Comparison of ENCODE assay signal across 17 cellular contexts in the genomic region with DNA sequence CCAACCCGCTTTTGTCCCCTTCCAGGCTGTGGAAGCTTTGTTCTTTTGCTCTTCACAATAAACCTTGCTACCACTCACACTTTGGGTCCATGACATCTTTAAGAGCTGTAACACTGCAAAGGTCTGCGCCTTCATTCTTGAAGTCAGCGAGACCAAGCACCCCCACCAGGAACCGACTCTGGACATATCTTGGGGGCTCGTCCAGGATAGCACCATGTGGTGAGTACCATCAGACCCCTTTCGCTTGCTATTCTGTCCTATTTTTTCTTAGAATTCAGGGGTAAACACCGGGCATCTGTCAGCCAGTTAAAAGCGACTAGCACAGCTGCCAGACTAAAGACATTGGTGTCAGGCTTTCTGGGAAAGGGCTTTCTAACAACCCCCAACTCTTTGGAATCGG.
DNase-seq lines count a peak whose midpoint lies in the region; TF ChIP-seq lines count a peak whose summit lies in the region.
"Had no signal": no experiment of that assay in that cellular context is flagged by ENCODE, and none has a peak within 500 bp of the region (broad histone marks: within the 10 kb centered on the region; RNA-seq: fewer than 3 reads in every experiment).

No MANE protein-coding gene starts in this region.

- no CpG with 5 or more reads among the region's 9 CpGs for WGBS in mesendoderm (ENCODE audit: extremely low coverage, insufficient coverage, low lambda C conversion rate)

- CTCF ChIA-PET in activated CD4-positive, alpha-beta memory T cell treated with anti-CD3 and anti-CD28 coated beads for 36 hours (lab: Charles Lee) = no interaction called here
- CTCF ChIA-PET in activated CD4-positive, alpha-beta memory T cell treated with anti-CD3 and anti-CD28 coated beads, Interleukin-2, amount 10 ng/mL, durations not matched to agents 7 days and 5 days (lab: Charles Lee) = no interaction called here

- H2BK15ac ChIP-seq in mesendoderm (replicated peaks; ENCODE audit: low read depth) = no peak overlapping the region

- H2BK120ac ChIP-seq in mesendoderm (ENCODE audit: low read depth, low read length) = no peak overlapping the region

- no peak overlapping the region for H3K4ac ChIP-seq in mesendoderm (ENCODE audit: low read depth, low read length)

- intact Hi-C loops in activated CD4-positive, alpha-beta memory T cell treated with anti-CD3 and anti-CD28 coated beads for 36 hours (cut with micrococcal nuclease) = no loop called here

- H3K23ac ChIP-seq in mesendoderm (ENCODE audit: low read length) = no peak overlapping the region

- peaks cover 35% of the 10 kb centered on the region for H3K9me3 Mint-ChIP-seq in activated CD4-positive, alpha-beta memory T cell treated with anti-CD3 and anti-CD28 coated beads for 36 hours
- H3K9me3 Mint-ChIP-seq in activated CD4-positive, alpha-beta memory T cell treated with anti-CD3 and anti-CD28 coated beads, Interleukin-2, amount 10 ng/mL, durations not matched to agents 7 days and 5 days = peaks cover 22% of the 10 kb centered on the region

- POLR2A ChIA-PET in activated CD4-positive, alpha-beta memory T cell treated with anti-CD3 and anti-CD28 coated beads for 36 hours (lab: Charles Lee) = no interaction called here
- POLR2A ChIA-PET in activated CD4-positive, alpha-beta memory T cell treated with anti-CD3 and anti-CD28 coated beads, Interleukin-2, amount 10 ng/mL, durations not matched to agents 7 days and 5 days (lab: Charles Lee) = no interaction called here

- no peak overlapping the region for H3K18ac ChIP-seq in mesendoderm (ENCODE audit: low read length)

- H3K27me3 Mint-ChIP-seq in activated CD4-positive, alpha-beta memory T cell treated with anti-CD3 and anti-CD28 coated beads for 36 hours = no peaks in the 10 kb centered on the region
- H3K27me3 Mint-ChIP-seq in activated CD4-positive, alpha-beta memory T cell treated with anti-CD3 and anti-CD28 coated beads, Interleukin-2, amount 10 ng/mL, durations not matched to agents 7 days and 5 days = no peaks in the 10 kb centered on the region
- H3K27me3 Mint-ChIP-seq: activated naive CD8-positive, alpha-beta T cell treated with anti-CD3 and anti-CD28 coated beads, Interleukin-2, amount 10 ng/mL, durations not matched to agents 7 days and 5 days had no signal

- H3K4me1 Mint-ChIP-seq in activated CD4-positive, alpha-beta memory T cell treated with anti-CD3 and anti-CD28 coated beads for 36 hours (ENCODE audit: low read depth) = no peaks in the 10 kb centered on the region
- H3K4me1 Mint-ChIP-seq in activated CD4-positive, alpha-beta memory T cell treated with anti-CD3 and anti-CD28 coated beads, Interleukin-2, amount 10 ng/mL, durations not matched to agents 7 days and 5 days = no peaks in the 10 kb centered on the region
- H3K4me1 Mint-ChIP-seq: activated naive CD8-positive, alpha-beta T cell treated with anti-CD3 and anti-CD28 coated beads, Interleukin-2, amount 10 ng/mL, durations not matched to agents 7 days and 5 days had no signal

- H3K4me3 ChIP-seq in brain microvascular endothelial cell (ENCODE audit: low read depth, low read length) = no peak overlapping the region
- no peak overlapping the region for H3K4me3 ChIP-seq in mesendoderm (ENCODE audit: low read length)
- H3K4me3 ChIP-seq: left lung, PC-9, suprapubic skin had no signal

- in situ Hi-C loops in brain microvascular endothelial cell (cut with HindIII; ENCODE audit: low pct_ligation_motif_present, low sequenced_read_pairs) = no loop called here

- H3K79me2 ChIP-seq in mesendoderm (ENCODE audit: control insufficient read depth, insufficient read depth, low read length) = no peaks in the 10 kb centered on the region

- no peak overlapping the region for H3K27ac Mint-ChIP-seq in activated CD4-positive, alpha-beta memory T cell treated with anti-CD3 and anti-CD28 coated beads for 36 hours
- no peak overlapping the region for H3K27ac Mint-ChIP-seq in activated CD4-positive, alpha-beta memory T cell treated with anti-CD3 and anti-CD28 coated beads, Interleukin-2, amount 10 ng/mL, durations not matched to agents 7 days and 5 days
- H3K27ac Mint-ChIP-seq: activated naive CD8-positive, alpha-beta T cell treated with anti-CD3 and anti-CD28 coated beads, Interleukin-2, amount 10 ng/mL, durations not matched to agents 7 days and 5 days had no signal

- H3K36me3 ChIP-seq in brain microvascular endothelial cell (replicated peaks) = no peaks in the 10 kb centered on the region
- H3K36me3 ChIP-seq in mesendoderm (ENCODE audit: control insufficient read depth, insufficient read depth, low read length) = no peaks in the 10 kb centered on the region
- H3K36me3 ChIP-seq: left lung, suprapubic skin had no signal

- no peak overlapping the region for H4K5ac ChIP-seq in mesendoderm (ENCODE audit: low read length)

- H3K9ac ChIP-seq in mesendoderm (ENCODE audit: low read length) = no peak overlapping the region

- no peak overlapping the region for H3K56ac ChIP-seq in mesendoderm (ENCODE audit: low read length)

- peaks cover 4% of the 10 kb centered on the region for H3K36me3 Mint-ChIP-seq in activated CD4-positive, alpha-beta memory T cell treated with anti-CD3 and anti-CD28 coated beads for 36 hours
- H3K36me3 Mint-ChIP-seq in activated CD4-positive, alpha-beta memory T cell treated with anti-CD3 and anti-CD28 coated beads, Interleukin-2, amount 10 ng/mL, durations not matched to agents 7 days and 5 days (ENCODE audit: low read depth) = no peaks in the 10 kb centered on the region

- no peak overlapping the region for H2BK5ac ChIP-seq in mesendoderm (ENCODE audit: low read length)

- DNase-seq in activated CD4-positive, alpha-beta memory T cell treated with anti-CD3 and anti-CD28 coated beads for 36 hours = peak; percentile 9
- no peak for DNase-seq in activated CD4-positive, alpha-beta memory T cell treated with anti-CD3 and anti-CD28 coated beads, Interleukin-2, amount 10 ng/mL, durations not matched to agents 7 days and 5 days
- peak; percentile 5 for DNase-seq in NAMALWA (ENCODE audit: low spot score)
- DNase-seq in brain microvascular endothelial cell = peak; percentile 0
- DNase-seq in mesendoderm = peak; percentile 72
- DNase-seq in NCI-H187 treated with DMSO at 0.1 percent for 48 hours (lab: John Stamatoyannopoulos, UW) = no peak
- DNase-seq in middle frontal gyrus (ENCODE audit: extremely low spot score, low spot score) = no peak
- DNase-seq: activated CD4-positive, alpha-beta T cell treated with anti-CD3 and anti-CD28 coated beads for 4 hours; activated naive CD8-positive, alpha-beta T cell treated with anti-CD3 and anti-CD28 coated beads, Interleukin-2, amount 10 ng/mL, durations not matched to agents 7 days and 5 days; AML-193; Calu3; left lung; NCI-H187; NCI-H524; PC-9 had no signal

- H3K4me3 Mint-ChIP-seq in activated CD4-positive, alpha-beta memory T cell treated with anti-CD3 and anti-CD28 coated beads for 36 hours = no peak overlapping the region
- no peak overlapping the region for H3K4me3 Mint-ChIP-seq in activated CD4-positive, alpha-beta memory T cell treated with anti-CD3 and anti-CD28 coated beads, Interleukin-2, amount 10 ng/mL, durations not matched to agents 7 days and 5 days
- H3K4me3 Mint-ChIP-seq: activated naive CD8-positive, alpha-beta T cell treated with anti-CD3 and anti-CD28 coated beads, Interleukin-2, amount 10 ng/mL, durations not matched to agents 7 days and 5 days had no signal

- no peak overlapping the region for H2AK5ac ChIP-seq in mesendoderm (ENCODE audit: low read length)

- no peak overlapping the region for H4K8ac ChIP-seq in mesendoderm (ENCODE audit: low read depth, low read length)

- TF ChIP-seq CTCF in brain microvascular endothelial cell (IDR thresholded peaks at IDR 0.05; ENCODE audit: low read depth, low read length, missing control alignments) = no peak

- no peaks in the 10 kb centered on the region for H3K79me1 ChIP-seq in mesendoderm (ENCODE audit: low read length)

- no peaks in the 10 kb centered on the region for H3K4me1 ChIP-seq in mesendoderm (ENCODE audit: control insufficient read depth, low read depth, low read length)
- H3K4me1 ChIP-seq: foreskin keratinocyte, left lung, suprapubic skin had no signal

- no peak overlapping the region for H3K27ac ChIP-seq in brain microvascular endothelial cell
- no peak overlapping the region for H3K27ac ChIP-seq in mesendoderm (ENCODE audit: low read depth, low read length)
- H3K27ac ChIP-seq: foreskin keratinocyte, left lung, PC-9, suprapubic skin had no signal

- H3K4me2 ChIP-seq in mesendoderm (ENCODE audit: low read length) = no peak overlapping the region
- H3K4me2 ChIP-seq: PC-9 had no signal

- H3K27me3 ChIP-seq in brain microvascular endothelial cell (replicated peaks) (no peaks in the 10 kb centered on the region), mesendoderm (ENCODE audit: insufficient read depth, low read length, poor library complexity) (no peaks in the 10 kb centered on the region)
- H3K27me3 ChIP-seq: foreskin keratinocyte, left lung, suprapubic skin had no signal

Comparison
In these comparisons a context has a peak if more than half of its experiments do, and no peak if none do; other contexts are left out.
1. DNase-seq: peak in activated CD4-positive, alpha-beta memory T cell treated with anti-CD3 and anti-CD28 coated beads for 36 hours (single experiment), NAMALWA (single experiment), brain microvascular endothelial cell (single experiment) and mesendoderm (single experiment); none in activated CD4-positive, alpha-beta memory T cell treated with anti-CD3 and anti-CD28 coated beads, Interleukin-2, amount 10 ng/mL, durations not matched to agents 7 days and 5 days (single experiment), NCI-H187 treated with DMSO at 0.1 percent for 48 hours (single experiment) and middle frontal gyrus (single experiment).